1 cellular context compared by ENCODE assay signal in genomic region chr2:46116616-46117015, GRCh38.
TF ChIP-seq lines count a peak whose summit lies in the region.

No MANE protein-coding gene starts in this region.

TF ChIP-seq in GM23338, 12 proteins besides CTCF, POLR2A, EP300 and RAD21 (continued from another document):
- TF ChIP-seq ZNF462 (CRISPR knock-in tag; IDR thresholded peaks at IDR 0.05) (no peak), REST (IDR thresholded peaks at IDR 0.05; ENCODE audit: unreplicated experiment) (no peak)
